In genomic region chr6:69305456-69305855, GRCh38 we compare ENCODE assay signal across 22 cellular contexts.
"Had no signal": no experiment of that assay in that cellular context is flagged by ENCODE, and none has a peak within 500 bp of the region (broad histone marks: within the 10 kb centered on the region; RNA-seq: fewer than 3 reads in every experiment).

No MANE protein-coding gene starts in this region.

- ATAC-seq: effector memory CD8-positive, alpha-beta T cell; esophagus mucosa; gastrocnemius medialis; heart right ventricle; left cardiac atrium; left lung; left ventricle myocardium superior; lower lobe of right lung; mucosa of descending colon; naive thymus-derived CD8-positive, alpha-beta T cell had no signal

- DNase-seq: cortex of kidney; effector CD8-positive, alpha-beta T cell; effector memory CD8-positive, alpha-beta T cell; endodermal cell; erythroblast; esophagus squamous epithelium; foreskin fibroblast; foreskin melanocyte; gastrocnemius medialis; glutamatergic neuron; head of caudate nucleus; heart right ventricle; hippocampal formation; left cardiac atrium; left lung; left ventricle myocardium superior; lower lobe of right lung; mesenchymal stem cell; mucosa of descending colon; naive B cell; naive thymus-derived CD8-positive, alpha-beta T cell had no signal
